Comparison of ENCODE assay signal across 8 cellular contexts in genomic region chr11:1388763-1389102, GRCh38. TPM values are rescaled to one million over a fixed set of nuclear protein-coding genes. Genes with fewer than 3 reads are reported as not detected.
DNase-seq lines count a peak whose midpoint lies in the region; ATAC-seq and TF ChIP-seq lines count a peak whose summit lies in the region.

No MANE protein-coding gene starts in this region.

- DNase-seq in activated CD8-positive, alpha-beta memory T cell treated with anti-CD3 and anti-CD28 coated beads, Interleukin-2, amount 10 ng/mL, durations not matched to agents 7 days and 5 days = no peak
- no peak for DNase-seq in activated CD8-positive, alpha-beta memory T cell treated with anti-CD3 and anti-CD28 coated beads, Interleukin-2, amount 50 U/mL, for 48 hours
- DNase-seq in ascending aorta (ENCODE audit: low spot score in 2 of 2) (no peak), left lung (peak in 1 of 2 donors; percentile 76), tibial artery (no peak), NCI-H82 treated with DMSO at 0.1 percent for 48 hours (lab: John Stamatoyannopoulos, UW; ENCODE audit: unreplicated experiment) (no peak)
- DNase-seq in stimulated activated CD4-positive, alpha-beta T cell treated with anti-CD3 and anti-CD28 coated beads, Interleukin-12 subunit alpha, Interleukin-12 subunit beta, amount 100 ng/mL, for 4 hours = no peak

- H3K4me1 ChIP-seq in ascending aorta (peaks cover 4 to 11% of the 10 kb centered on the region in 2 donors), left lung (peaks cover 3 to 15% of the 10 kb centered on the region in 2 donors), tibial artery (peaks cover 0 to 19% (median 17%) of the 10 kb centered on the region in 4 donors)

- H3K4me3 ChIP-seq in ascending aorta (peak overlapping the region; percentile 59 to 66), left lung (peak overlapping the region; percentile 37 to 40), tibial artery (peak overlapping the region; percentile 43 to 54)

- peak overlapping the region; percentile 48 for H3K4me3 Mint-ChIP-seq in activated CD8-positive, alpha-beta memory T cell treated with anti-CD3 and anti-CD28 coated beads, Interleukin-2, amount 10 ng/mL, durations not matched to agents 7 days and 5 days

- no peak for ATAC-seq in activated CD8-positive, alpha-beta memory T cell treated with anti-CD3 and anti-CD28 coated beads, Interleukin-2, amount 10 ng/mL, durations not matched to agents 7 days and 5 days
- ATAC-seq in left lung = no peak
- no peak for ATAC-seq in GM18520 (IDR thresholded peaks at IDR 0.05; ENCODE audit: unreplicated experiment)

- H3K36me3 Mint-ChIP-seq in activated CD8-positive, alpha-beta memory T cell treated with anti-CD3 and anti-CD28 coated beads, Interleukin-2, amount 10 ng/mL, durations not matched to agents 7 days and 5 days = no peaks in the 10 kb centered on the region

- H3K36me3 ChIP-seq in ascending aorta (no peaks in the 10 kb centered on the region), left lung (no peaks in the 10 kb centered on the region), tibial artery (no peaks in the 10 kb centered on the region)

- peaks cover 41% of the 10 kb centered on the region for H3K27me3 Mint-ChIP-seq in activated CD8-positive, alpha-beta memory T cell treated with anti-CD3 and anti-CD28 coated beads, Interleukin-2, amount 10 ng/mL, durations not matched to agents 7 days and 5 days

- H3K27me3 ChIP-seq in ascending aorta = peaks cover 24% of the 10 kb centered on the region
- peaks cover 24 to 74% of the 10 kb centered on the region in 2 donors for H3K27me3 ChIP-seq in left lung
- H3K27me3 ChIP-seq in tibial artery = peaks cover 0 to 44% of the 10 kb centered on the region in 2 donors

- intact Hi-C loops in ascending aorta (cut with DNase I) = loop anchor here (1.0 to 5.0 kb wide), 5 partner anchors 52 to 126 kb away; partner anchors contain the start of gene TOLLIP
- intact Hi-C loops in left lung (cut with DNase I) = no loop called here
- intact Hi-C loops in tibial artery (cut with DNase I; ENCODE audit: low total_unique reads) = no loop called here

- H3K9me3 Mint-ChIP-seq in activated CD8-positive, alpha-beta memory T cell treated with anti-CD3 and anti-CD28 coated beads, Interleukin-2, amount 10 ng/mL, durations not matched to agents 7 days and 5 days (ENCODE audit: low read depth) = no peaks in the 10 kb centered on the region

- CTCF ChIA-PET in activated CD8-positive, alpha-beta memory T cell treated with anti-CD3 and anti-CD28 coated beads, Interleukin-2, amount 10 ng/mL, durations not matched to agents 7 days and 5 days (lab: Charles Lee) = no interaction called here

- H3K9me3 ChIP-seq in ascending aorta (no peaks in the 10 kb centered on the region), left lung (no peaks in the 10 kb centered on the region), tibial artery (no peaks in the 10 kb centered on the region)

- no peak overlapping the region for H3K27ac Mint-ChIP-seq in activated CD8-positive, alpha-beta memory T cell treated with anti-CD3 and anti-CD28 coated beads, Interleukin-2, amount 10 ng/mL, durations not matched to agents 7 days and 5 days

- peaks cover 9% of the 10 kb centered on the region for H3K4me1 Mint-ChIP-seq in activated CD8-positive, alpha-beta memory T cell treated with anti-CD3 and anti-CD28 coated beads, Interleukin-2, amount 10 ng/mL, durations not matched to agents 7 days and 5 days

- H3K27ac ChIP-seq in ascending aorta = no peak overlapping the region
- no peak overlapping the region for H3K27ac ChIP-seq in left lung
- no peak overlapping the region for H3K27ac ChIP-seq in tibial artery

- TF ChIP-seq CTCF in ascending aorta (IDR thresholded peaks at IDR 0.05) (no peak), left lung (IDR thresholded peaks at IDR 0.05) (no peak), tibial artery (IDR thresholded peaks at IDR 0.05) (no peak)

RNA-seq across cellular contexts. Expression of gene BRSK2, which starts 1.0 kb away (rescaled TPM):
- total RNA-seq in activated CD8-positive, alpha-beta memory T cell treated with anti-CD3 and anti-CD28 coated beads, Interleukin-2, amount 10 ng/mL, durations not matched to agents 7 days and 5 days = under 1 TPM in 1 of 2 experiments, not detected in 1; 0.40 TPM
- total RNA-seq in ascending aorta (9.3 TPM), left lung (under 1 TPM; 0.13 to 0.32 TPM)
